1 cellular context compared by ENCODE assay signal in the genomic region with DNA sequence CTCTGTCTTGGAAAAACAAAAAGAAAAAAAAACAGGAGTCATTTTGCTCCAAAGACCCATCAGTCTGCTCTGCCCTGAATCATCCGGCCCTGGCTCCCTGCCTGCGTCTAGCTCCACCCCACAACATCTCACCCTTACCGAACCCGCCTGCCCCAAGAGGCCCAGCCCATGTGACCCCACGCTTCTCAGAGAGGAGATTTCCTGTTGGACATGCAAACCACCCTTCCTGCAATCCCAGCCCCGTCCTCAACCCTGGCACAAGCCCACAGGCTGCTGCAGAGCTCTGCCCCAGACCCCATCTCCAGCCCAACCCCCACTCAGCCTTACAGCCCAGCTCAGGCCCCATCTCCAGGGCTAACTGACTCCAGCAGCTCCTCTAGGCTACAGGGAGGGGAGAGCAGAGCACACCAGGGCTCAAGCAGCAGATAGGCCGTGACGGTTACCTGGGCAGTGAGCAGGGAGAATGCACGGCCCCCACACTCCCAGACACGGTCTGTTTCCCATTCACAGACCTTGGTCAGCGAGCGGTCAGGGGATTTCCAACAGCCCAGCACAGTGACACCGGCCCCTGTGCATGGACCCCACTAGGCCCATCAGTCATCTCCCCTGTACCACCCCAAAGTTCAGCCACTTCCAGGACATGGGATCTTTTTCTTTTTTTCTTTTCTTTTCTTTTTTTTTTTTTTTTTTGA.
TF ChIP-seq lines count a peak whose summit lies in the region.

No MANE protein-coding gene starts in this region.

TF ChIP-seq in K562, 482 proteins besides CTCF, POLR2A, EP300 and RAD21 (continued from another document and continues in another):
- TF ChIP-seq, protein P1, sequence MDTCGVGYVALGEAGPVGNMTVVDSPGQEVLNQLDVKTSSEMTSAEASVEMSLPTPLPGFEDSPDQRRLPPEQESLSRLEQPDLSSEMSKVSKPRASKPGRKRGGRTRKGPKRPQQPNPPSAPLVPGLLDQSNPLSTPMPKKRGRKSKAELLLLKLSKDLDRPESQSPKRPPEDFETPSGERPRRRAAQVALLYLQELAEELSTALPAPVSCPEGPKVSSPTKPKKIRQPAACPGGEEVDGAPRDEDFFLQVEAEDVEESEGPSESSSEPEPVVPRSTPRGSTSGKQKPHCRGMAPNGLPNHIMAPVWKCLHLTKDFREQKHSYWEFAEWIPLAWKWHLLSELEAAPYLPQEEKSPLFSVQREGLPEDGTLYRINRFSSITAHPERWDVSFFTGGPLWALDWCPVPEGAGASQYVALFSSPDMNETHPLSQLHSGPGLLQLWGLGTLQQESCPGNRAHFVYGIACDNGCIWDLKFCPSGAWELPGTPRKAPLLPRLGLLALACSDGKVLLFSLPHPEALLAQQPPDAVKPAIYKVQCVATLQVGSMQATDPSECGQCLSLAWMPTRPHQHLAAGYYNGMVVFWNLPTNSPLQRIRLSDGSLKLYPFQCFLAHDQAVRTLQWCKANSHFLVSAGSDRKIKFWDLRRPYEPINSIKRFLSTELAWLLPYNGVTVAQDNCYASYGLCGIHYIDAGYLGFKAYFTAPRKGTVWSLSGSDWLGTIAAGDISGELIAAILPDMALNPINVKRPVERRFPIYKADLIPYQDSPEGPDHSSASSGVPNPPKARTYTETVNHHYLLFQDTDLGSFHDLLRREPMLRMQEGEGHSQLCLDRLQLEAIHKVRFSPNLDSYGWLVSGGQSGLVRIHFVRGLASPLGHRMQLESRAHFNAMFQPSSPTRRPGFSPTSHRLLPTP (IDR thresholded peaks at IDR 0.05; ENCODE audit: borderline replicate concordance, extremely low read depth, insufficient read length) = no peak
- TF ChIP-seq FOXK2 (conservative IDR thresholded peaks at IDR 0.05 in 1 of 2, IDR thresholded peaks at IDR 0.05 in 1 of 2; ENCODE audit: low read depth in 2 of 2) = peak; percentile 50 to 63; a peak in 2 of 4 replicates
- TF ChIP-seq L3MBTL2 (IDR thresholded peaks at IDR 0.05) = peak; percentile 67; the same call in 1 of the 2 replicates
- TF ChIP-seq, protein P2, sequence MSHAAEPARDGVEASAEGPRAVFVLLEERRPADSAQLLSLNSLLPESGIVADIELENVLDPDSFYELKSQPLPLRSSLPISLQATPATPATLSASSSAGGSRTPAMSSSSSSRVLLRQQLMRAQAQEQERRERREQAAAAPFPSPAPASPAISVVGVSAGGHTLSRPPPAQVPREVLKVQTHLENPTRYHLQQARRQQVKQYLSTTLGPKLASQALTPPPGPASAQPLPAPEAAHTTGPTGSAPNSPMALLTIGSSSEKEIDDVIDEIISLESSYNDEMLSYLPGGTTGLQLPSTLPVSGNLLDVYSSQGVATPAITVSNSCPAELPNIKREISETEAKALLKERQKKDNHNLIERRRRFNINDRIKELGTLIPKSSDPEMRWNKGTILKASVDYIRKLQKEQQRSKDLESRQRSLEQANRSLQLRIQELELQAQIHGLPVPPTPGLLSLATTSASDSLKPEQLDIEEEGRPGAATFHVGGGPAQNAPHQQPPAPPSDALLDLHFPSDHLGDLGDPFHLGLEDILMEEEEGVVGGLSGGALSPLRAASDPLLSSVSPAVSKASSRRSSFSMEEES (CRISPR knock-in tag; IDR thresholded peaks at IDR 0.05) = no peak
- TF ChIP-seq, protein P3, sequence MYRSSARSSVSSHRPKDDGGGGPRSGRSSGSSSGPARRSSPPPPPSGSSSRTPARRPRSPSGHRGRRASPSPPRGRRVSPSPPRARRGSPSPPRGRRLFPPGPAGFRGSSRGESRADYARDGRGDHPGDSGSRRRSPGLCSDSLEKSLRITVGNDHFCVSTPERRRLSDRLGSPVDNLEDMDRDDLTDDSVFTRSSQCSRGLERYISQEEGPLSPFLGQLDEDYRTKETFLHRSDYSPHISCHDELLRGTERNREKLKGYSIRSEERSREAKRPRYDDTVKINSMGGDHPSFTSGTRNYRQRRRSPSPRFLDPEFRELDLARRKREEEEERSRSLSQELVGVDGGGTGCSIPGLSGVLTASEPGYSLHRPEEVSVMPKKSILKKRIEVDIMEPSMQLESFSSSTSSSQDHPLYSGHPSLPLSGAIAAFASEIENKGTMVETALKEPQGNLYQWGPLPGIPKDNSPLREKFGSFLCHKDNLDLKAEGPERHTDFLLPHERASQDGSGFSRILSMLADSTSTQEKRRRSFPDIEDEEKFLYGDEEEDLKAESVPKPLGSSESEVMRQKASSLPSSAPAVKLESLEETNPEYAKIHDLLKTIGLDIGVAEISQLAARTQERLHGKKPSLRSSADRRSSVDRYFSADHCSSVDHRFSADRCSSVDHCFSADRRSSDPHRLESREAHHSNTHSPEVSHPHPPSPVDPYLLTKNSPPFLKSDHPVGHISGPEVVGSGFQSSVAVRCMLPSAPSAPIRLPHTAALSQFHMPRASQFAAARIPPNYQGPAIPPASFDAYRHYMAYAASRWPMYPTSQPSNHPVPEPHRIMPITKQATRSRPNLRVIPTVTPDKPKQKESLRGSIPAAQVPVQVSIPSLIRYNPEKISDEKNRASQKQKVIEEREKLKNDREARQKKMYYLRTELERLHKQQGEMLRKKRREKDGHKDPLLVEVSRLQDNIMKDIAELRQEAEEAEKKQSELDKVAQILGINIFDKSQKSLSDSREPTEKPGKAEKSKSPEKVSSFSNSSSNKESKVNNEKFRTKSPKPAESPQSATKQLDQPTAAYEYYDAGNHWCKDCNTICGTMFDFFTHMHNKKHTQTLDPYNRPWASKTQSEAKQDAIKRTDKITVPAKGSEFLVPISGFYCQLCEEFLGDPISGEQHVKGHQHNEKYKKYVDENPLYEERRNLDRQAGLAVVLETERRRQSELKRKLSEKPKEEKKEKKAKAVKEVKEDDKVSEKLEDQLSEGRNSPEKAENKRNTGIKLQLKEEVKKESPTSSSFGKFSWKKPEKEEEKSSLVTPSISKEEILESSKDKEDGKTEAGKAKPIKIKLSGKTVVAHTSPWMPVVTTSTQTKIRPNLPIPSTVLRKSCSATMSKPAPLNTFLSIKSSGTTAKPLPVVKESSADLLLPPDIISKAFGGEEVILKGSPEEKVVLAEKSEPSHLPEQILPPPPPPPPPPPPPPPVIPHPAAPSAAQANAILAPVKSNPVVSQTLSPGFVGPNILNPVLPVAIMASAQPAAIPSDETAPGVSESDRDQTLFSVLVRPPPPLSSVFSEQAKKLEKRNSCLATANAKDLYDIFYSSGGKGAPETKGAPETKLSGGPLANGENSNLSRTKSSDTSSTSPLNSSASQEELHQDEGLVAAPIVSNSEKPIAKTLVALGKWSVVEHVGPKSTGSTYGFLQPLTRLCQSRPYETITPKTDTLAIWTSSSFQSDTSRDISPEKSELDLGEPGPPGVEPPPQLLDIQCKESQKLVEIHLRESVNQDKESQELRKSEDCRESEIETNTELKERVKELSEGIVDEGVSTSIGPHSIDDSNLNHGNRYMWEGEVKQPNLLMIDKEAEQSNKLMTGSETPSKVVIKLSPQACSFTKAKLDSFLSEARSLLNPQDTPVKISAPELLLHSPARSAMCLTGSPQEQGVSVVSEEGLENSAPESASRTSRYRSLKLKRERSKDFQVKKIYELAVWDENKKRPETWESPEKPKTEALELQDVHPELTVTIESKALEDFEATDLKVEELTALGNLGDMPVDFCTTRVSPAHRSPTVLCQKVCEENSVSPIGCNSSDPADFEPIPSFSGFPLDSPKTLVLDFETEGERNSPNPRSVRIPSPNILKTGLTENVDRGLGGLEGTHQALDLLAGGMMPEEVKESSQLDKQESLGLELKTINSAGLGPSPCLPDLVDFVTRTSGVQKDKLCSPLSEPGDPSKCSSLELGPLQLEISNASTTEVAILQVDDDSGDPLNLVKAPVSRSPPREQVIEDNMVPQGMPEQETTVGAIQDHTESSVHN (IDR thresholded peaks at IDR 0.05; ENCODE audit: borderline replicate concordance in 1 of 2, low read depth in 1 of 2) = no peak
- TF ChIP-seq SMARCA5 (IDR thresholded peaks at IDR 0.05) = no peak
- TF ChIP-seq, protein P4, sequence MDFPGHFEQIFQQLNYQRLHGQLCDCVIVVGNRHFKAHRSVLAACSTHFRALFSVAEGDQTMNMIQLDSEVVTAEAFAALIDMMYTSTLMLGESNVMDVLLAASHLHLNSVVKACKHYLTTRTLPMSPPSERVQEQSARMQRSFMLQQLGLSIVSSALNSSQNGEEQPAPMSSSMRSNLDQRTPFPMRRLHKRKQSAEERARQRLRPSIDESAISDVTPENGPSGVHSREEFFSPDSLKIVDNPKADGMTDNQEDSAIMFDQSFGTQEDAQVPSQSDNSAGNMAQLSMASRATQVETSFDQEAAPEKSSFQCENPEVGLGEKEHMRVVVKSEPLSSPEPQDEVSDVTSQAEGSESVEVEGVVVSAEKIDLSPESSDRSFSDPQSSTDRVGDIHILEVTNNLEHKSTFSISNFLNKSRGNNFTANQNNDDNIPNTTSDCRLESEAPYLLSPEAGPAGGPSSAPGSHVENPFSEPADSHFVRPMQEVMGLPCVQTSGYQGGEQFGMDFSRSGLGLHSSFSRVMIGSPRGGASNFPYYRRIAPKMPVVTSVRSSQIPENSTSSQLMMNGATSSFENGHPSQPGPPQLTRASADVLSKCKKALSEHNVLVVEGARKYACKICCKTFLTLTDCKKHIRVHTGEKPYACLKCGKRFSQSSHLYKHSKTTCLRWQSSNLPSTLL (IDR thresholded peaks at IDR 0.05) = no peak
- TF ChIP-seq, protein P5, sequence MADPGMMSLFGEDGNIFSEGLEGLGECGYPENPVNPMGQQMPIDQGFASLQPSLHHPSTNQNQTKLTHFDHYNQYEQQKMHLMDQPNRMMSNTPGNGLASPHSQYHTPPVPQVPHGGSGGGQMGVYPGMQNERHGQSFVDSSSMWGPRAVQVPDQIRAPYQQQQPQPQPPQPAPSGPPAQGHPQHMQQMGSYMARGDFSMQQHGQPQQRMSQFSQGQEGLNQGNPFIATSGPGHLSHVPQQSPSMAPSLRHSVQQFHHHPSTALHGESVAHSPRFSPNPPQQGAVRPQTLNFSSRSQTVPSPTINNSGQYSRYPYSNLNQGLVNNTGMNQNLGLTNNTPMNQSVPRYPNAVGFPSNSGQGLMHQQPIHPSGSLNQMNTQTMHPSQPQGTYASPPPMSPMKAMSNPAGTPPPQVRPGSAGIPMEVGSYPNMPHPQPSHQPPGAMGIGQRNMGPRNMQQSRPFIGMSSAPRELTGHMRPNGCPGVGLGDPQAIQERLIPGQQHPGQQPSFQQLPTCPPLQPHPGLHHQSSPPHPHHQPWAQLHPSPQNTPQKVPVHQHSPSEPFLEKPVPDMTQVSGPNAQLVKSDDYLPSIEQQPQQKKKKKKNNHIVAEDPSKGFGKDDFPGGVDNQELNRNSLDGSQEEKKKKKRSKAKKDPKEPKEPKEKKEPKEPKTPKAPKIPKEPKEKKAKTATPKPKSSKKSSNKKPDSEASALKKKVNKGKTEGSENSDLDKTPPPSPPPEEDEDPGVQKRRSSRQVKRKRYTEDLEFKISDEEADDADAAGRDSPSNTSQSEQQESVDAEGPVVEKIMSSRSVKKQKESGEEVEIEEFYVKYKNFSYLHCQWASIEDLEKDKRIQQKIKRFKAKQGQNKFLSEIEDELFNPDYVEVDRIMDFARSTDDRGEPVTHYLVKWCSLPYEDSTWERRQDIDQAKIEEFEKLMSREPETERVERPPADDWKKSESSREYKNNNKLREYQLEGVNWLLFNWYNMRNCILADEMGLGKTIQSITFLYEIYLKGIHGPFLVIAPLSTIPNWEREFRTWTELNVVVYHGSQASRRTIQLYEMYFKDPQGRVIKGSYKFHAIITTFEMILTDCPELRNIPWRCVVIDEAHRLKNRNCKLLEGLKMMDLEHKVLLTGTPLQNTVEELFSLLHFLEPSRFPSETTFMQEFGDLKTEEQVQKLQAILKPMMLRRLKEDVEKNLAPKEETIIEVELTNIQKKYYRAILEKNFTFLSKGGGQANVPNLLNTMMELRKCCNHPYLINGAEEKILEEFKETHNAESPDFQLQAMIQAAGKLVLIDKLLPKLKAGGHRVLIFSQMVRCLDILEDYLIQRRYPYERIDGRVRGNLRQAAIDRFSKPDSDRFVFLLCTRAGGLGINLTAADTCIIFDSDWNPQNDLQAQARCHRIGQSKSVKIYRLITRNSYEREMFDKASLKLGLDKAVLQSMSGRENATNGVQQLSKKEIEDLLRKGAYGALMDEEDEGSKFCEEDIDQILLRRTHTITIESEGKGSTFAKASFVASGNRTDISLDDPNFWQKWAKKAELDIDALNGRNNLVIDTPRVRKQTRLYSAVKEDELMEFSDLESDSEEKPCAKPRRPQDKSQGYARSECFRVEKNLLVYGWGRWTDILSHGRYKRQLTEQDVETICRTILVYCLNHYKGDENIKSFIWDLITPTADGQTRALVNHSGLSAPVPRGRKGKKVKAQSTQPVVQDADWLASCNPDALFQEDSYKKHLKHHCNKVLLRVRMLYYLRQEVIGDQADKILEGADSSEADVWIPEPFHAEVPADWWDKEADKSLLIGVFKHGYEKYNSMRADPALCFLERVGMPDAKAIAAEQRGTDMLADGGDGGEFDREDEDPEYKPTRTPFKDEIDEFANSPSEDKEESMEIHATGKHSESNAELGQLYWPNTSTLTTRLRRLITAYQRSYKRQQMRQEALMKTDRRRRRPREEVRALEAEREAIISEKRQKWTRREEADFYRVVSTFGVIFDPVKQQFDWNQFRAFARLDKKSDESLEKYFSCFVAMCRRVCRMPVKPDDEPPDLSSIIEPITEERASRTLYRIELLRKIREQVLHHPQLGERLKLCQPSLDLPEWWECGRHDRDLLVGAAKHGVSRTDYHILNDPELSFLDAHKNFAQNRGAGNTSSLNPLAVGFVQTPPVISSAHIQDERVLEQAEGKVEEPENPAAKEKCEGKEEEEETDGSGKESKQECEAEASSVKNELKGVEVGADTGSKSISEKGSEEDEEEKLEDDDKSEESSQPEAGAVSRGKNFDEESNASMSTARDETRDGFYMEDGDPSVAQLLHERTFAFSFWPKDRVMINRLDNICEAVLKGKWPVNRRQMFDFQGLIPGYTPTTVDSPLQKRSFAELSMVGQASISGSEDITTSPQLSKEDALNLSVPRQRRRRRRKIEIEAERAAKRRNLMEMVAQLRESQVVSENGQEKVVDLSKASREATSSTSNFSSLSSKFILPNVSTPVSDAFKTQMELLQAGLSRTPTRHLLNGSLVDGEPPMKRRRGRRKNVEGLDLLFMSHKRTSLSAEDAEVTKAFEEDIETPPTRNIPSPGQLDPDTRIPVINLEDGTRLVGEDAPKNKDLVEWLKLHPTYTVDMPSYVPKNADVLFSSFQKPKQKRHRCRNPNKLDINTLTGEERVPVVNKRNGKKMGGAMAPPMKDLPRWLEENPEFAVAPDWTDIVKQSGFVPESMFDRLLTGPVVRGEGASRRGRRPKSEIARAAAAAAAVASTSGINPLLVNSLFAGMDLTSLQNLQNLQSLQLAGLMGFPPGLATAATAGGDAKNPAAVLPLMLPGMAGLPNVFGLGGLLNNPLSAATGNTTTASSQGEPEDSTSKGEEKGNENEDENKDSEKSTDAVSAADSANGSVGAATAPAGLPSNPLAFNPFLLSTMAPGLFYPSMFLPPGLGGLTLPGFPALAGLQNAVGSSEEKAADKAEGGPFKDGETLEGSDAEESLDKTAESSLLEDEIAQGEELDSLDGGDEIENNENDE (IDR thresholded peaks at IDR 0.05; ENCODE audit: low read depth, low read length) = no peak
